Comparison of ENCODE assay signal across 31 cellular contexts in the genomic region with DNA sequence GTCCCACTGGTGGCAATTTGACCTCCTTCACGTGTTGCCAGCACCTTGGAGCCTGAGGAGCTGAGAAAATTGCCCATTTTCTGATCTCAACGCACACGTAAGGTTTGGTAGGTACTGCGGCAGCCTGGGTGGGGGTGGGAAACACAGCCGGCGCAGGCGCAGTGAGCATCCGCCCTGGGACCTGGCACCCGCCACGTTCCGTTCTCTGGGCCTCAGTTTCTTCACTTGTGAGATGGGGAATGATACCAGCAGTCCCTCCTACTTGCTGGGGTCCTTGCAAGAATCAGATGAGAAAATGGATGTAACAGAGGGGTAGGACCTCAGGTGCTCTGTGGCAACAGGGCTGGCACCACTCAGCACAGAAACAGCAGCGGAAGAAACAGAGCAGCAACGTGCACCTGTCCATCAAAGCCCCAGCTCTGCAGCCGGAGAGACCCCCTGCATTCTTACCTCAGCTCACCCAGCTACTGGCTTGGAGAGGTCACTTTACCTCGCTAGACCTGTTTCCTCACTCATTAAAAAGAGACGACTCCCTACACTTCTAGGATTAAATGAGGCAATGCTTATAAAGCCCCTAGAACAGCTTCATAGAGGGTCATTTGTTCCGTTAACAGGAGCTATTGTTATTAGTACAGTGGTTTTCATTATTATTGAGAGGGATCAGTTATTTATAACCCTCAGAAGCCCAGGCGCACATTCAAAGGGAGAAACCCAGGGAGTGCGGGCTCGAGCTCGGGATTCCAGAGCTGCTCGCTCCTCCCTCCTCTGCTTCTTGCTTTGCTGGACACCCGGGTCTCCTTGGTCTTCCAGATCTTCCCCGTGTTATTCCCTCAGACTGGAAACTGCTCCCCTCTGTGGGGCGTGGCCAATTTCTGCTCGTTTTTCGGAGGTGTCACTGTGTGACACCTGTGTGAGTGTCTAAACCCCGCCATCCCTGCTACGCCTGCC.
"Had no signal": no experiment of that assay in that cellular context is flagged by ENCODE, and none has a peak within 500 bp of the region (broad histone marks: within the 10 kb centered on the region; RNA-seq: fewer than 3 reads in every experiment).

No MANE protein-coding gene starts in this region.

- H3K36me3 Mint-ChIP-seq: activated naive CD8-positive, alpha-beta T cell; stimulated activated memory B cell treated with anti-CD40 and anti-IgM and Interleukin-4, amounts not matched to agents 10 μg/mL and 1 μg/mL and 100 μg/mL, for 72 hours had no signal

- H3K4me3 Mint-ChIP-seq: activated CD4-positive, alpha-beta memory T cell treated with anti-CD3 and anti-CD28 coated beads, Interleukin-2, amount 10 ng/mL, durations not matched to agents 7 days and 5 days; activated CD4-positive, alpha-beta T cell treated with anti-CD3 and anti-CD28 coated beads, Interleukin-2, amount 10 ng/mL, durations not matched to agents 7 days and 5 days; activated naive CD8-positive, alpha-beta T cell; central memory CD8-positive, alpha-beta T cell; nephron progenitor cell; stimulated activated memory B cell treated with anti-CD40 and anti-IgM and Interleukin-4, amounts not matched to agents 10 μg/mL and 1 μg/mL and 100 μg/mL, for 72 hours had no signal

- H3K4me1 ChIP-seq: lower lobe of right lung, parathyroid adenoma, stomach, upper lobe of right lung had no signal

- H3K4me3 ChIP-seq: gastrocnemius medialis, lower lobe of right lung, mucosa of descending colon, right atrium auricular region, smooth muscle cell, stomach, tibial artery, upper lobe of right lung had no signal

- H3K27ac Mint-ChIP-seq: activated CD4-positive, alpha-beta memory T cell treated with anti-CD3 and anti-CD28 coated beads, Interleukin-2, amount 10 ng/mL, durations not matched to agents 7 days and 5 days; activated CD4-positive, alpha-beta T cell treated with anti-CD3 and anti-CD28 coated beads, Interleukin-2, amount 10 ng/mL, durations not matched to agents 7 days and 5 days; activated naive CD8-positive, alpha-beta T cell; activated T-helper 2 cell treated with anti-CD3 and anti-CD28 coated beads, Interferon-gamma antibody, Interleukin-2, Interleukin-4, amounts not matched to agents 10 μg/mL and 5 μg/mL and 100 μg/mL, durations not matched to agents 14 hours and 24 hours and 36 hours; stimulated activated memory B cell treated with anti-CD40 and anti-IgM and Interleukin-4, amounts not matched to agents 10 μg/mL and 1 μg/mL and 100 μg/mL, for 72 hours had no signal

- ATAC-seq: gastrocnemius medialis; left lobe of liver; lower lobe of right lung; mucosa of descending colon; stimulated activated memory B cell treated with anti-CD40 and anti-IgM and Interleukin-4, amounts not matched to agents 10 μg/mL and 1 μg/mL and 100 μg/mL, for 72 hours; upper lobe of right lung had no signal

- DNase-seq: activated CD4-positive, alpha-beta memory T cell treated with anti-CD3 and anti-CD28 coated beads, Interleukin-2, amount 10 ng/mL, durations not matched to agents 7 days and 5 days; activated CD4-positive, alpha-beta T cell treated with anti-CD3 and anti-CD28 coated beads for 1 hour; activated CD4-positive, alpha-beta T cell treated with anti-CD3 and anti-CD28 coated beads, Interleukin-2, amount 10 ng/mL, durations not matched to agents 7 days and 5 days; activated naive CD4-positive, alpha-beta T cell treated with Interleukin-2 at 50 U/mL for 16 hours; activated T-cell treated with anti-CD3 and anti-CD28 coated beads, Interleukin-2, amount 50 U/mL, for 48 hours; anterior cingulate cortex; dermis blood vessel endothelial cell; effector CD4-positive, alpha-beta T cell; gastrocnemius medialis; glutamatergic neuron; hypothalamus; kidney glomerular epithelial cell; lower lobe of right lung; mucosa of descending colon; nephron progenitor cell; nucleus accumbens; stimulated activated CD4-positive, alpha-beta T cell treated with anti-CD3 and anti-CD28 coated beads, Interleukin-1b, Interleukin-23, amount 100 ng/mL, for 48 hours; stimulated activated CD4-positive, alpha-beta T cell treated with anti-CD3 and anti-CD28 coated beads, Interleukin-4, amount 100 ng/mL, for 4 hours; stimulated activated CD8-positive, alpha-beta memory T cell treated with anti-CD3 and anti-CD28 coated beads, Interleukin-4, amount 100 ng/mL, for 48 hours; stomach; T-helper 2 cell; tibial artery; upper lobe of right lung had no signal

- H3K36me3 ChIP-seq: gastrocnemius medialis, lower lobe of right lung, right atrium auricular region, stomach, tibial artery, upper lobe of right lung had no signal

- H3K4me1 Mint-ChIP-seq: activated CD4-positive, alpha-beta T cell treated with anti-CD3 and anti-CD28 coated beads, Interleukin-2, amount 10 ng/mL, durations not matched to agents 7 days and 5 days; central memory CD8-positive, alpha-beta T cell; nephron progenitor cell; stimulated activated memory B cell treated with anti-CD40 and anti-IgM and Interleukin-4, amounts not matched to agents 10 μg/mL and 1 μg/mL and 100 μg/mL, for 72 hours had no signal

- H3K27me3 Mint-ChIP-seq: activated CD4-positive, alpha-beta memory T cell treated with anti-CD3 and anti-CD28 coated beads, Interleukin-2, amount 10 ng/mL, durations not matched to agents 7 days and 5 days; activated naive CD8-positive, alpha-beta T cell; central memory CD8-positive, alpha-beta T cell had no signal

- H3K27ac ChIP-seq: gastrocnemius medialis, lower lobe of right lung, parathyroid adenoma, right atrium auricular region, stomach, tibial artery, upper lobe of right lung had no signal

- H3K9ac ChIP-seq: parathyroid adenoma had no signal

- H3K9me3 Mint-ChIP-seq: activated CD4-positive, alpha-beta memory T cell treated with anti-CD3 and anti-CD28 coated beads, Interleukin-2, amount 10 ng/mL, durations not matched to agents 7 days and 5 days; activated CD4-positive, alpha-beta T cell treated with anti-CD3 and anti-CD28 coated beads, Interleukin-2, amount 10 ng/mL, durations not matched to agents 7 days and 5 days; activated T-helper 2 cell treated with anti-CD3 and anti-CD28 coated beads, Interferon-gamma antibody, Interleukin-2, Interleukin-4, amounts not matched to agents 10 μg/mL and 5 μg/mL and 100 μg/mL, durations not matched to agents 14 hours and 24 hours and 36 hours; central memory CD8-positive, alpha-beta T cell; nephron progenitor cell; stimulated activated memory B cell treated with anti-CD40 and anti-IgM and Interleukin-4, amounts not matched to agents 10 μg/mL and 1 μg/mL and 100 μg/mL, for 72 hours had no signal

- H3K27me3 ChIP-seq: gastrocnemius medialis, right atrium auricular region, stomach, tibial artery, upper lobe of right lung had no signal

- H3K9me3 ChIP-seq: gastrocnemius medialis, lower lobe of right lung, mucosa of descending colon, right atrium auricular region, stomach, tibial artery, upper lobe of right lung had no signal
